Comparison of ENCODE assay signal across 8 cellular contexts in the genomic region with DNA sequence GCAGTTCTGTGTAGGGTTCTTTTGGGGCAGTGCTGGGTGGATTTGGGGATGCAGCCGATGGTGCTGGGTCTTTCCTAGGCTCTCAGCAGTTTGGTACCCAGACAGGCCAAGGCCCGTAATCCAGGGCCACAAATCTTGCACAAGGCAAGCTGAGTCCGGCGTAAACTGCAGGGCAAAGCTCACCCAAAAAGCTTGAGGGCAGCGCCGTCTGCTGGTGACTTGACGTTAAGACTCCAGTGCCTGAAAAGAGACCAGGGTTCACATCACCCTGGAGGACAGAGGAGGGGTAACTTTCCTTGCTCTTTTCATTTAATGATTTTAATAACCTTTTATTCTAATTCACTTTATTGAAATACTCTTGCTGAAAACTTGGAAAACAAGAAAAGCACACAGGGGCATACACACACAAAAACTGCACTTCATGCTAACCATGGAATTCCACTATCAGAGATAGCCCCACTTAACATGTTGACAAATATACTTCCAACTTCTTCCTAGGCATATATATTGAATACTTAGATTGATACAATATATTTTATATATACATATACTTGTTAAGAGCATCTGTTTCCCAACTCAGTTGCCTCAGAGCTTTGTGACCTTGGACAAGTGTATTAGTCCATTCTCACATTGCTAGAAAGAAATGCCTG. TPM values are rescaled to one million over a fixed set of nuclear protein-coding genes. Genes with fewer than 3 reads are reported as not detected.
DNase-seq lines count a peak whose midpoint lies in the region; ATAC-seq and FAIRE-seq lines count a peak whose summit lies in the region.

No MANE protein-coding gene starts in this region.

- no peak overlapping the region for H3K56ac ChIP-seq in mesendoderm (ENCODE audit: low read length)

- H3K4ac ChIP-seq in mesendoderm (ENCODE audit: low read depth, low read length), result no peak overlapping the region

- ATAC-seq in HG03045 (IDR thresholded peaks at IDR 0.05; ENCODE audit: unreplicated experiment), result no peak

- H3K23ac ChIP-seq in mesendoderm (ENCODE audit: low read length), result no peak overlapping the region

- no peak overlapping the region for H2BK15ac ChIP-seq in mesendoderm (replicated peaks; ENCODE audit: low read depth)

- no peak overlapping the region for H2BK120ac ChIP-seq in mesendoderm (ENCODE audit: low read depth, low read length)

- no peak overlapping the region for H2BK5ac ChIP-seq in mesendoderm (ENCODE audit: low read length)

- H3K4me3 ChIP-seq in mesendoderm (ENCODE audit: low read length), result no peak overlapping the region

- peak; percentile 86 for DNase-seq in ELF-1 (ENCODE audit: low read depth, low spot score)
- peak; percentile 82 for DNase-seq in HT-29 (ENCODE audit: low spot score)
- peak; percentile 76 for DNase-seq in NOMO-1 treated with DMSO at 0.1 percent for 48 hours (lab: John Stamatoyannopoulos, UW; ENCODE audit: unreplicated experiment)
- peak; percentile 33 to 38 for DNase-seq in activated CD8-positive, alpha-beta memory T cell treated with anti-CD3 and anti-CD28 coated beads for 4 hours (ENCODE audit: low read depth in 2 of 2)
- DNase-seq in mesendoderm, result peak; percentile 86
- peak; percentile 47 for DNase-seq in stimulated activated CD8-positive, alpha-beta memory T cell treated with anti-CD3 and anti-CD28 coated beads, Interleukin-15, amount 100 ng/mL, for 48 hours (ENCODE audit: low read depth in 2 of 2)

- H3K4me2 ChIP-seq in mesendoderm (ENCODE audit: low read length), result no peak overlapping the region

- no peak overlapping the region for H2AK5ac ChIP-seq in mesendoderm (ENCODE audit: low read length)

- H3K4me1 ChIP-seq in mesendoderm (ENCODE audit: control insufficient read depth, low read depth, low read length), result peaks cover 5% of the 10 kb centered on the region

- H3K27me3 ChIP-seq in mesendoderm (ENCODE audit: insufficient read depth, low read length, poor library complexity), result no peaks in the 10 kb centered on the region

- H3K9ac ChIP-seq in mesendoderm (ENCODE audit: low read length), result no peak overlapping the region

- peak; percentile 82 for FAIRE-seq in endometrium (lab: Jason Lieb, UNC)

- no peaks in the 10 kb centered on the region for H3K36me3 ChIP-seq in mesendoderm (ENCODE audit: control insufficient read depth, insufficient read depth, low read length)

- WGBS in mesendoderm (ENCODE audit: extremely low coverage, insufficient coverage, low lambda C conversion rate), result no CpG with 5 or more reads among the region's 7 CpGs

- H3K27ac ChIP-seq in mesendoderm (ENCODE audit: low read depth, low read length), result no peak overlapping the region

- no peak overlapping the region for H4K8ac ChIP-seq in mesendoderm (ENCODE audit: low read depth, low read length)

- H3K79me2 ChIP-seq in mesendoderm (ENCODE audit: control insufficient read depth, insufficient read depth, low read length), result no peaks in the 10 kb centered on the region

- H4K5ac ChIP-seq in mesendoderm (ENCODE audit: low read length), result no peak overlapping the region

- H3K18ac ChIP-seq in mesendoderm (ENCODE audit: low read length), result no peak overlapping the region

- H3K79me1 ChIP-seq in mesendoderm (ENCODE audit: low read length), result no peaks in the 10 kb centered on the region

RNA-seq across cellular contexts. Expression of gene CNGA3, which starts 38.9 kb away (rescaled TPM):
- not detected in 2 replicates for total RNA-seq in HT-29 (2014; rRNA removed; shearing (Covaris generic))
- polyA plus RNA-seq in mesendoderm (2013, experiment 1 of 2), result 0.07 TPM
- 0.08 TPM for polyA plus RNA-seq in mesendoderm (2013, experiment 2 of 2)

RNA-seq across cellular contexts. Expression of gene INPP4A, which starts 59.5 kb away (rescaled TPM):
- 9.9 and 11.5 TPM in 2 replicates for total RNA-seq in HT-29 (2014; rRNA removed; shearing (Covaris generic))
- polyA plus RNA-seq in mesendoderm (2013, experiment 1 of 2), result 11.4 TPM
- 10.8 TPM for polyA plus RNA-seq in mesendoderm (2013, experiment 2 of 2)

Comparison
In these comparisons a context has a peak if more than half of its experiments do, and no peak if none do; other contexts are left out.
1. DNase-seq: peak in every context shown above with its lines; median percentile 86 in ELF-1; 86 in mesendoderm; 82 in HT-29; 76 in NOMO-1 treated with DMSO at 0.1 percent for 48 hours; 47 in stimulated activated CD8-positive, alpha-beta memory T cell treated with anti-CD3 and anti-CD28 coated beads, Interleukin-15, amount 100 ng/mL, for 48 hours; 36 in activated CD8-positive, alpha-beta memory T cell treated with anti-CD3 and anti-CD28 coated beads for 4 hours.